20 cellular contexts compared by ENCODE assay signal in the genomic region with DNA sequence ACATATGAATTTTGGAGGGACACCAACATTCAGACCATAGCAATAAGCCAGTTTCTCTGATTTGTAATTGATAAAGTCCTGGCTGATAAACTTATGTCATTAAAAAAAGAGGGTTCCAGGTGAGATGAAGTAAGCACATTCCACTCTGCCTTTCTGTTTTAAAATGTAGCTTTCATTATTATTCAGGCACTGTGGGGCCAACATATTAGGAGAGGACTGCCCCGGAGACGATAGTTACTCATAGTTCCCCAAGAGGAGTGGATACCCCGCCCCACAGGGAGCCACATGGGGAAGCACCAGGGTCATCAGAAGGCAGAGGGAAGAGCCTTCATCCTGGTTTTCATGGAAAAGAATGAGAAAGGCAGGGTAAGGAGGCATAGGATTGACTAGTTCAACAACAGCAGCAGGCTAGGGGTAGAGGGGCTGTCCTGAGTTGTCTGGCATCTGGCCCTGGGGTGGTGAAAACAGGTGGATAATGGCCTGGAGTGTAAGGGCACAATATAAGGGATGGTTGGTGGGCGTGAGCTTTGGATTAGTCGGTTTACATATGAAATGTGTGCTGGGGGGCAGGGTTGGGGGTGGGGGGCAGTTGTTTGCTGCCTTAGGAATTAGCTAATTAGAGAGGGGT.
"Had no signal": no experiment of that assay in that cellular context is flagged by ENCODE, and none has a peak within 500 bp of the region (broad histone marks: within the 10 kb centered on the region; RNA-seq: fewer than 3 reads in every experiment).

No MANE protein-coding gene starts in this region.

- H2AFZ ChIP-seq: parathyroid adenoma had no signal

- H3K4me3 ChIP-seq: dorsolateral prefrontal cortex, heart right ventricle, prostate gland, right lobe of liver, tibial artery, upper lobe of left lung, uterus had no signal

- H3K9ac ChIP-seq: parathyroid adenoma had no signal

- DNase-seq: dorsolateral prefrontal cortex; effector CD8-positive, alpha-beta T cell; heart right ventricle; hypothalamus; islet precursor cell; mammary epithelial cell; naive thymus-derived CD4-positive, alpha-beta T cell; nephron progenitor cell; right lobe of liver; stimulated activated CD4-positive, alpha-beta T cell treated with anti-CD3 and anti-CD28 coated beads, Interleukin-4, amount 100 ng/mL, for 1 hour; stimulated activated CD8-positive, alpha-beta memory T cell treated with anti-CD3 and anti-CD28 coated beads, Interleukin-4, amount 100 ng/mL, for 48 hours; stimulated activated naive CD8-positive, alpha-beta T cell treated with anti-CD3 and anti-CD28 coated beads, Interleukin-15, Interleukin-2, amounts not matched to agents 100 U/mL and 50 U/mL, for 24 hours; tibial artery; upper lobe of left lung; uterus had no signal

- FAIRE-seq: frontal cortex had no signal

- H3K79me2 ChIP-seq: parathyroid adenoma had no signal

- H3K27ac ChIP-seq: dorsolateral prefrontal cortex, heart right ventricle, parathyroid adenoma, prostate gland, right lobe of liver, tibial artery, upper lobe of left lung, uterus had no signal

- ATAC-seq: heart right ventricle; left lobe of liver; naive thymus-derived CD4-positive, alpha-beta T cell; right lobe of liver; stimulated activated effector memory CD8-positive, alpha-beta T cell treated with anti-CD3 and anti-CD28 coated beads, Interleukin-12 subunit alpha, Interleukin-12 subunit beta, amount 100 ng/mL, for 72 hours; stimulated activated naive CD8-positive, alpha-beta T cell treated with anti-CD3 and anti-CD28 coated beads, Interleukin-15, Interleukin-2, amounts not matched to agents 100 U/mL and 50 U/mL, for 24 hours had no signal

- H3K9me3 ChIP-seq: prostate gland, right lobe of liver, uterus had no signal

- H3K4me1 ChIP-seq: parathyroid adenoma, prostate gland, right lobe of liver, tibial artery, upper lobe of left lung, uterus had no signal

- H3K36me3 ChIP-seq: heart right ventricle, prostate gland, right lobe of liver, tibial artery, upper lobe of left lung, uterus had no signal

- H3K27me3 ChIP-seq: right lobe of liver, upper lobe of left lung, uterus had no signal
